In the genomic region with DNA sequence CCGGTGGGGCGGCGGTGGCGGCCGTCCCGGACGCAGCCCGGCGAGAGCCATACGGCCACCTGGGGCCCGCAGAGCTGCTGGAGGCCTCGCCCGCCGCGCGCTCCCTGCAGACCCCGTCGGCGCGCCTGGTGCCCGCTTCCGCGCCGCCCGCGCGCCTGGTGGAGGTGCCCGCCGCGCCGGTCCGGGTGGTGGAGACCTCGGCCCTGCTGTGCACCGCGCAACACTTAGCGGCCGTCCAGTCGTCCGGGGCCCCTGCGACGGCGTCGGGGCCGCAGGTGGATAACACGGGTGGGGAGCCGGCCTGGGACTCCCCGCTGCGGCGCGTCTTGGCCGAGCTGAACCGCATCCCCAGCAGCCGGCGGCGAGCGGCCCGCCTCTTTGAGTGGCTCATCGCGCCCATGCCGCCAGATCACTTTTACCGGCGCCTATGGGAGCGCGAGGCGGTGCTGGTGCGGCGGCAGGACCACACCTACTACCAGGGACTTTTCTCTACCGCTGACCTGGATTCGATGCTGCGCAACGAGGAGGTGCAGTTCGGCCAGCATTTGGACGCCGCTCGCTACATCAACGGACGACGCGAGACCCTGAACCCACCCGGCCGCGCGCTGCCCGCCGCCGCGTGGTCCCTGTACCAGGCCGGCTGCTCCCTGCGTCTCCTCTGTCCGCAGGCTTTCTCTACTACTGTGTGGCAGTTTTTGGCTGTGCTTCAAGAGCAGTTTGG, we compare ENCODE assay signal across 1 cellular context.
TF ChIP-seq lines count a peak whose summit lies in the region.

No MANE protein-coding gene starts in this region.

TF ChIP-seq in K562, 482 proteins besides CTCF, POLR2A, EP300 and RAD21 (continued from another document):
- TF ChIP-seq, protein P1, sequence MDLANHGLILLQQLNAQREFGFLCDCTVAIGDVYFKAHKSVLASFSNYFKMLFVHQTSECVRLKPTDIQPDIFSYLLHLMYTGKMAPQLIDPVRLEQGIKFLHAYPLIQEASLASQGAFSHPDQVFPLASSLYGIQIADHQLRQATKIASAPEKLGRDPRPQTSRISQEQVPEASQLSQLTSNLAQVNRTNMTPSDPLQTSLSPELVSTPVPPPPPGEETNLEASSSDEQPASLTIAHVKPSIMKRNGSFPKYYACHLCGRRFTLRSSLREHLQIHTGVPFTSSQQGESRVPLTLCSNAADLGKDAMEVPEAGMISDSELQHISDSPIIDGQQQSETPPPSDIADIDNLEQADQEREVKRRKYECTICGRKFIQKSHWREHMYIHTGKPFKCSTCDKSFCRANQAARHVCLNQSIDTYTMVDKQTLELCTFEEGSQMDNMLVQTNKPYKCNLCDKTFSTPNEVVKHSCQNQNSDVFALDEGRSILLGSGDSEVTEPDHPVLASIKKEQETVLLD (IDR thresholded peaks at IDR 0.05): no peak
- TF ChIP-seq HNRNPL (IDR thresholded peaks at IDR 0.05; ENCODE audit: low read depth, low read length) (peak; percentile 32; the same call in 1 of the 2 replicates), NFE2L1 (tag; IDR thresholded peaks at IDR 0.05; ENCODE audit: borderline replicate concordance, low read depth) (no peak), SMARCC2 (IDR thresholded peaks at IDR 0.05; ENCODE audit: low read depth) (no peak), L3MBTL2 (IDR thresholded peaks at IDR 0.05) (peak; percentile 14), FIP1L1 (IDR thresholded peaks at IDR 0.05; ENCODE audit: low read depth, low read length, poor library complexity, severe bottlenecking) (peak; percentile 11), NR2C2 (CRISPR knock-in tag; IDR thresholded peaks at IDR 0.05) (0 out of 2 replicates have a peak, but pooled peaks have one; percentile 18), NR2C2 (tag; IDR thresholded peaks at IDR 0.05) (no peak), CTBP1 (IDR thresholded peaks at IDR 0.05; ENCODE audit: borderline replicate concordance) (peak; percentile 18; the same call in 1 of the 2 replicates), JUN (IDR thresholded peaks at IDR 0.05; ENCODE audit: borderline replicate concordance, low read depth, low read length) (no peak), JUN (CRISPR knock-in tag; IDR thresholded peaks at IDR 0.05; ENCODE audit: borderline replicate concordance) (no peak), HLTF (IDR thresholded peaks at IDR 0.05) (no peak), NR4A1 (CRISPR knock-in tag; IDR thresholded peaks at IDR 0.05) (0 out of 2 replicates have a peak, but pooled peaks have one; percentile 21), NR4A1 (tag; IDR thresholded peaks at IDR 0.05) (no peak)
- TF ChIP-seq, protein P2, sequence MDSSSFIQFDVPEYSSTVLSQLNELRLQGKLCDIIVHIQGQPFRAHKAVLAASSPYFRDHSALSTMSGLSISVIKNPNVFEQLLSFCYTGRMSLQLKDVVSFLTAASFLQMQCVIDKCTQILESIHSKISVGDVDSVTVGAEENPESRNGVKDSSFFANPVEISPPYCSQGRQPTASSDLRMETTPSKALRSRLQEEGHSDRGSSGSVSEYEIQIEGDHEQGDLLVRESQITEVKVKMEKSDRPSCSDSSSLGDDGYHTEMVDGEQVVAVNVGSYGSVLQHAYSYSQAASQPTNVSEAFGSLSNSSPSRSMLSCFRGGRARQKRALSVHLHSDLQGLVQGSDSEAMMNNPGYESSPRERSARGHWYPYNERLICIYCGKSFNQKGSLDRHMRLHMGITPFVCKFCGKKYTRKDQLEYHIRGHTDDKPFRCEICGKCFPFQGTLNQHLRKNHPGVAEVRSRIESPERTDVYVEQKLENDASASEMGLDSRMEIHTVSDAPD (CRISPR knock-in tag; IDR thresholded peaks at IDR 0.05): no peak
- TF ChIP-seq, protein P3, sequence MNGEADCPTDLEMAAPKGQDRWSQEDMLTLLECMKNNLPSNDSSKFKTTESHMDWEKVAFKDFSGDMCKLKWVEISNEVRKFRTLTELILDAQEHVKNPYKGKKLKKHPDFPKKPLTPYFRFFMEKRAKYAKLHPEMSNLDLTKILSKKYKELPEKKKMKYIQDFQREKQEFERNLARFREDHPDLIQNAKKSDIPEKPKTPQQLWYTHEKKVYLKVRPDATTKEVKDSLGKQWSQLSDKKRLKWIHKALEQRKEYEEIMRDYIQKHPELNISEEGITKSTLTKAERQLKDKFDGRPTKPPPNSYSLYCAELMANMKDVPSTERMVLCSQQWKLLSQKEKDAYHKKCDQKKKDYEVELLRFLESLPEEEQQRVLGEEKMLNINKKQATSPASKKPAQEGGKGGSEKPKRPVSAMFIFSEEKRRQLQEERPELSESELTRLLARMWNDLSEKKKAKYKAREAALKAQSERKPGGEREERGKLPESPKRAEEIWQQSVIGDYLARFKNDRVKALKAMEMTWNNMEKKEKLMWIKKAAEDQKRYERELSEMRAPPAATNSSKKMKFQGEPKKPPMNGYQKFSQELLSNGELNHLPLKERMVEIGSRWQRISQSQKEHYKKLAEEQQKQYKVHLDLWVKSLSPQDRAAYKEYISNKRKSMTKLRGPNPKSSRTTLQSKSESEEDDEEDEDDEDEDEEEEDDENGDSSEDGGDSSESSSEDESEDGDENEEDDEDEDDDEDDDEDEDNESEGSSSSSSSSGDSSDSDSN (IDR thresholded peaks at IDR 0.05; ENCODE audit: borderline replicate concordance in 1 of 2, low read depth in 2 of 2, low read length in 2 of 2): peak in 1 of 2 experiments; percentile 16; a peak in 1 of 4 replicates
